Comparison of ENCODE assay signal across 10 cellular contexts in the genomic region with DNA sequence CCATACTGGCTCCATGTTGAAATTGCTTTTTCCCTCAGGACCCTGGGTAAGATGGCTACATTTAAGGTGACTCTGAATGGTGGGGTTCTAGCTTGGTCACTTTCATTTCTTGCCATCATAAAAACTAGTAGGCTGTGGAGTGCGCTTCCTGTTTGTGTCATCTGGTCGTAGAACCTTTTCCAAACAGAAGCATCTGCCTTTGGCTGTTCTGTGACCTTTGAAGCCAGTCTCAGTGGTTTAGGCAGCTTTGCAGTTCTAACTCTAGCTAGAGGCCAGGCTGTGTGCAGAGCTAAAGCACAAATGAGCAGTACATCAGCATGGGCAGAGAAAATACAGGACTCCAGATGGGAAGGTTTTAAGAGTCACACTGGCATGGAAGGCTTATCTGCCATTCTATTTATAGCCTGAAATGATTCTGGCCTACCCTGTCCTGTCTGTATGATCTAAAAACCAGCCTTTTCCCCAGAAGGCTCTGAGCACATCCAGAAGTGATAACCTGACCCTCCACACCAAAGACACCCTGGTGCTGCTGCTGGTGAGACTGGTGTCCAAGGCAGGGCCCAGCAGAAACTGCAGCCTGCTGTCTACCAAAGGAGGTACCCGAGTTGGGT. TPM values are rescaled to one million over a fixed set of nuclear protein-coding genes. Genes with fewer than 3 reads are reported as not detected.
A peak's percentile ranks its signal among the peaks of the same experiment; 100 is the strongest.
DNase-seq lines count a peak whose midpoint lies in the region; ATAC-seq and TF ChIP-seq lines count a peak whose summit lies in the region.
"Had no signal": no experiment of that assay in that cellular context is flagged by ENCODE, and none has a peak within 500 bp of the region (broad histone marks: within the 10 kb centered on the region; RNA-seq: fewer than 3 reads in every experiment).

No MANE protein-coding gene starts in this region.

- no TSS peak for BruUV-seq in A673 (replicated peaks; lab: Mats Ljungman, UMichigan)

- H3K4me3 ChIP-seq in GM12865 (ENCODE audit: low read depth, low read length) (no peak overlapping the region), mucosa of rectum (ENCODE audit: low read length in 2 of 2) (no peak overlapping the region), A673 (ENCODE audit: low read depth, low read length, poor library complexity, severe bottlenecking) (no peak overlapping the region)

- H3K27me3 Mint-ChIP-seq in activated CD8-positive, alpha-beta T cell treated with anti-CD3 and anti-CD28 coated beads, Interleukin-2, amount 10 ng/mL, durations not matched to agents 7 days and 5 days (ENCODE audit: low read depth) = no peaks in the 10 kb centered on the region

- H3K36me3 Mint-ChIP-seq in activated CD8-positive, alpha-beta T cell treated with anti-CD3 and anti-CD28 coated beads, Interleukin-2, amount 10 ng/mL, durations not matched to agents 7 days and 5 days (ENCODE audit: low read depth) = peaks cover 48% of the 10 kb centered on the region

- H3K9me3 ChIP-seq in mucosa of rectum (ENCODE audit: control insufficient read depth in 2 of 2, low read length in 2 of 2) (no peaks in the 10 kb centered on the region), A673 (ENCODE audit: low read depth, low read length, poor library complexity, severe bottlenecking) (no peaks in the 10 kb centered on the region)

- no peak overlapping the region for H3K9ac ChIP-seq in mucosa of rectum (ENCODE audit: low read depth in 1 of 2, low read length in 2 of 2)

- H3K36me3 ChIP-seq in mucosa of rectum (ENCODE audit: control insufficient read depth in 2 of 2, insufficient read depth in 2 of 2, low read length in 2 of 2) = peaks cover 29 to 38% of the 10 kb centered on the region in 2 donors
- H3K36me3 ChIP-seq in A673 (ENCODE audit: insufficient read depth, low read length, poor library complexity, severe bottlenecking) = no peaks in the 10 kb centered on the region

- H3K4me3 Mint-ChIP-seq in activated CD8-positive, alpha-beta T cell treated with anti-CD3 and anti-CD28 coated beads, Interleukin-2, amount 10 ng/mL, durations not matched to agents 7 days and 5 days = peak overlapping the region; percentile 31
- H3K4me3 Mint-ChIP-seq: neural crest cell had no signal

- H3K9me3 Mint-ChIP-seq in activated CD8-positive, alpha-beta T cell treated with anti-CD3 and anti-CD28 coated beads, Interleukin-2, amount 10 ng/mL, durations not matched to agents 7 days and 5 days (ENCODE audit: insufficient read depth) = no peaks in the 10 kb centered on the region
- H3K9me3 Mint-ChIP-seq: neural crest cell had no signal

- peaks cover 45% of the 10 kb centered on the region for H3K4me1 Mint-ChIP-seq in activated CD8-positive, alpha-beta T cell treated with anti-CD3 and anti-CD28 coated beads, Interleukin-2, amount 10 ng/mL, durations not matched to agents 7 days and 5 days (ENCODE audit: low read depth)
- H3K4me1 Mint-ChIP-seq: neural crest cell had no signal

- intact Hi-C loops in A673 (cut with micrococcal nuclease; ENCODE audit: unreplicated experiment) = loop anchor here (5.0 kb wide), 1 partner anchor 135 kb away; no protein-coding TSS in a partner anchor

- ATAC-seq in activated CD8-positive, alpha-beta T cell treated with anti-CD3 and anti-CD28 coated beads, Interleukin-2, amount 10 ng/mL, durations not matched to agents 7 days and 5 days = peak; percentile 72
- ATAC-seq in GM19351 (IDR thresholded peaks at IDR 0.05; ENCODE audit: unreplicated experiment) (no peak), HG03565 (IDR thresholded peaks at IDR 0.05; ENCODE audit: unreplicated experiment) (no peak)

- H3K4me1 ChIP-seq in mucosa of rectum (ENCODE audit: control insufficient read depth in 2 of 2, insufficient read depth in 2 of 2, low read length in 2 of 2) (peaks cover 20 to 24% of the 10 kb centered on the region in 2 donors), A673 (ENCODE audit: insufficient read depth, low read length, poor library complexity, severe bottlenecking) (no peaks in the 10 kb centered on the region)

- peak overlapping the region; percentile 46 for H3K27ac ChIP-seq in 22Rv1
- H3K27ac ChIP-seq in mucosa of rectum (ENCODE audit: low read depth in 2 of 2, low read length in 2 of 2) = peak overlapping the region; percentile 27 to 34
- H3K27ac ChIP-seq in A673 (ENCODE audit: low read depth, low read length, poor library complexity, severe bottlenecking) = no peak overlapping the region

- POLR2A ChIA-PET in activated CD8-positive, alpha-beta T cell treated with anti-CD3 and anti-CD28 coated beads, Interleukin-2, amount 10 ng/mL, durations not matched to agents 7 days and 5 days (lab: Charles Lee) = interaction anchor here (0.6 to 1.0 kb wide), 3 partner anchors 15 to 287 kb away, joined by 4 read pairs; no protein-coding TSS in a partner anchor
- POLR2A ChIA-PET in A673 (lab: Charles Lee; ENCODE audit: low non-redundant PET) = no interaction called here

- H3K27ac Mint-ChIP-seq in activated CD8-positive, alpha-beta T cell treated with anti-CD3 and anti-CD28 coated beads, Interleukin-2, amount 10 ng/mL, durations not matched to agents 7 days and 5 days = peak overlapping the region; percentile 82

- CTCF ChIA-PET in activated CD8-positive, alpha-beta T cell treated with anti-CD3 and anti-CD28 coated beads, Interleukin-2, amount 10 ng/mL, durations not matched to agents 7 days and 5 days (lab: Charles Lee) = interaction anchor here (0.7 to 4.9 kb wide), 23 partner anchors 10 to 344 kb away, joined by 3 to 41 read pairs (median 5); a partner anchor contains a TSS
- CTCF ChIA-PET in A673 (lab: Charles Lee) = interaction anchor here (0.6 kb wide), 2 partner anchors 59 to 411 kb away, joined by 3 to 4 read pairs; no protein-coding TSS in a partner anchor

- DNase-seq in GM12865 (ENCODE audit: low read depth) (peak; percentile 64), A673 (ENCODE audit: low spot score) (no peak), superior temporal gyrus (ENCODE audit: extremely low spot score) (no peak)
- peak; percentile 60 for DNase-seq in activated CD8-positive, alpha-beta T cell treated with anti-CD3 and anti-CD28 coated beads, Interleukin-2, amount 10 ng/mL, durations not matched to agents 7 days and 5 days
- DNase-seq: head of caudate nucleus had no signal

- TF ChIP-seq CTCF in 22Rv1 (IDR thresholded peaks at IDR 0.05) (no peak), GM12865 (IDR thresholded peaks at IDR 0.05; ENCODE audit: insufficient read depth, low read depth, low read length, missing control alignments) (no peak), A673 (conservative IDR thresholded peaks at IDR 0.05; ENCODE audit: low read depth, low read length) (no peak)

- no peaks in the 10 kb centered on the region for H3K27me3 ChIP-seq in mucosa of rectum (ENCODE audit: control insufficient read depth in 2 of 2, insufficient read depth in 2 of 2, low read length in 2 of 2)
- no peaks in the 10 kb centered on the region for H3K27me3 ChIP-seq in A673 (replicated peaks; ENCODE audit: insufficient read depth, low read depth, low read length, poor library complexity)

RNA-seq across cellular contexts. Expression of a gene that starts 8.6 kb away (rescaled TPM):
- total RNA-seq in activated CD8-positive, alpha-beta T cell treated with anti-CD3 and anti-CD28 coated beads, Interleukin-2, amount 10 ng/mL, durations not matched to agents 7 days and 5 days = under 1 TPM in 1 of 2 experiments, not detected in 1; 0.18 TPM
- 0.19 and 0.35 TPM in 2 replicates for total RNA-seq in A673 (2021)

RNA-seq across cellular contexts. Expression of a gene that starts 17.9 kb away (rescaled TPM):
- total RNA-seq in activated CD8-positive, alpha-beta T cell treated with anti-CD3 and anti-CD28 coated beads, Interleukin-2, amount 10 ng/mL, durations not matched to agents 7 days and 5 days = 1 to 10 TPM; 8.6 to 9.4 TPM
- total RNA-seq in A673 (2021) = 6.8 and 8.1 TPM in 2 replicates

RNA-seq across cellular contexts. Expression of a gene that starts 37.0 kb away (rescaled TPM):
- 10 to 100 TPM; 84.1 to 85.0 TPM for total RNA-seq in activated CD8-positive, alpha-beta T cell treated with anti-CD3 and anti-CD28 coated beads, Interleukin-2, amount 10 ng/mL, durations not matched to agents 7 days and 5 days
- total RNA-seq in A673 (2021) = 43.6 and 58.7 TPM in 2 replicates

Comparison
In these comparisons a context has a peak if more than half of its experiments do, and no peak if none do; other contexts are left out.
1. DNase-seq: peak in GM12865 (single experiment) and activated CD8-positive, alpha-beta T cell treated with anti-CD3 and anti-CD28 coated beads, Interleukin-2, amount 10 ng/mL, durations not matched to agents 7 days and 5 days (single experiment); none in A673 (single experiment) and superior temporal gyrus (single experiment).